31 cellular contexts compared by ENCODE assay signal in genomic region chr1:52660807-52661206, GRCh38. TPM values are rescaled to one million over a fixed set of nuclear protein-coding genes. Genes with fewer than 3 reads are reported as not detected.
DNase-seq lines count a peak whose midpoint lies in the region; ATAC-seq and TF ChIP-seq lines count a peak whose summit lies in the region.
"Had no signal": no experiment of that assay in that cellular context is flagged by ENCODE, and none has a peak within 500 bp of the region (broad histone marks: within the 10 kb centered on the region; RNA-seq: fewer than 3 reads in every experiment).

No MANE protein-coding gene starts in this region.

- H3K27ac Mint-ChIP-seq in CD8-positive, alpha-beta memory T cell: peak overlapping the region in 6 of 8 donors; percentile 2 to 83 (median 8)
- H3K27ac Mint-ChIP-seq in IgD-negative memory B cell (peak overlapping the region; percentile 45 to 77 (median 48)), endodermal cell (no peak overlapping the region)
- H3K27ac Mint-ChIP-seq: activated T-cell treated with anti-CD3 and anti-CD28 coated beads, Interleukin-2, amount 50 U/mL, for 72 hours; CD14-positive monocyte; dendritic cell treated with granulocyte-macrophage colony-stimulating factor and Interleukin-4, amounts not matched to agents 40 ng/mL and 50 ng/mL, for 4 days; HFFc6; natural killer cell treated with Interleukin-12 subunit alpha and Interleukin-12 subunit beta and Interleukin-15 and Interleukin-18, amount 100 ng/mL, for 72 hours; T-helper 2 cell treated with Interferon-gamma antibody and Interleukin-4, amounts not matched to agents 5 μg/mL and 100 μg/mL, for 36 hours had no signal

- H2BK120ac ChIP-seq in trophoblast cell (ENCODE audit: insufficient read depth, low read length, poor library complexity): peak overlapping the region; percentile 67

- H3K4me1 ChIP-seq in CD8-positive, alpha-beta memory T cell (ENCODE audit: insufficient read depth, low read length): no peaks in the 10 kb centered on the region
- peaks cover 7% of the 10 kb centered on the region for H3K4me1 ChIP-seq in endodermal cell (ENCODE audit: control insufficient read depth, insufficient read depth, low read length)
- peaks cover 24 to 35% of the 10 kb centered on the region in 2 experiments for H3K4me1 ChIP-seq in trophoblast cell (ENCODE audit: control insufficient read depth in 1 of 2, insufficient read depth in 2 of 2, low read length in 2 of 2)
- peaks cover 31% of the 10 kb centered on the region for H3K4me1 ChIP-seq in PC-3 (ENCODE audit: insufficient read depth, low read length)
- H3K4me1 ChIP-seq: ascending aorta, gastroesophageal sphincter, uterus had no signal

- H3K79me2 ChIP-seq in trophoblast cell (ENCODE audit: control insufficient read depth, insufficient read depth, low read length, poor library complexity) (peaks cover 2% of the 10 kb centered on the region), PC-3 (ENCODE audit: low read length) (no peaks in the 10 kb centered on the region)

- peaks cover 27% of the 10 kb centered on the region for H3K79me1 ChIP-seq in trophoblast cell (ENCODE audit: low read length)

- H3K36me3 Mint-ChIP-seq in CD8-positive, alpha-beta memory T cell: peaks cover 0 to 45% (median 4%) of the 10 kb centered on the region in 3 donors
- H3K36me3 Mint-ChIP-seq in IgD-negative memory B cell (peaks cover 8% of the 10 kb centered on the region), endodermal cell (ENCODE audit: low read depth) (no peaks in the 10 kb centered on the region)
- H3K36me3 Mint-ChIP-seq: natural killer cell treated with Interleukin-12 subunit alpha and Interleukin-12 subunit beta and Interleukin-15 and Interleukin-18, amount 100 ng/mL, for 72 hours had no signal

- no peaks in the 10 kb centered on the region for H3K27me3 ChIP-seq in CD8-positive, alpha-beta memory T cell (ENCODE audit: insufficient read depth, low read length, poor library complexity, severe bottlenecking)
- H3K27me3 ChIP-seq in endodermal cell (ENCODE audit: control insufficient read depth, insufficient read depth, low read length, poor library complexity, severe bottlenecking): no peaks in the 10 kb centered on the region
- H3K27me3 ChIP-seq in trophoblast cell (ENCODE audit: insufficient read depth, low read length): no peaks in the 10 kb centered on the region
- H3K27me3 ChIP-seq in brain microvascular endothelial cell (replicated peaks): no peaks in the 10 kb centered on the region
- H3K27me3 ChIP-seq in PC-3 (ENCODE audit: low read length): no peaks in the 10 kb centered on the region
- H3K27me3 ChIP-seq: ascending aorta, gastroesophageal sphincter, uterus had no signal

- CTCF ChIA-PET in CD8-positive, alpha-beta memory T cell (lab: Charles Lee): no interaction called here
- CTCF ChIA-PET in PC-3 (lab: Charles Lee): no interaction called here

- no peak overlapping the region for H4K8ac ChIP-seq in trophoblast cell (ENCODE audit: low read depth, low read length)

- no peaks in the 10 kb centered on the region for H3F3A ChIP-seq in PC-3 (ENCODE audit: low read length, unreplicated experiment)

- H3K9me3 ChIP-seq in CD8-positive, alpha-beta memory T cell (ENCODE audit: low read length): no peaks in the 10 kb centered on the region
- H3K9me3 ChIP-seq in endodermal cell (ENCODE audit: control insufficient read depth, low read length) (no peaks in the 10 kb centered on the region), trophoblast cell (ENCODE audit: insufficient read depth, low read depth, low read length) (no peaks in the 10 kb centered on the region), PC-3 (ENCODE audit: low read length) (no peaks in the 10 kb centered on the region)
- H3K9me3 ChIP-seq: ascending aorta, gastroesophageal sphincter, uterus had no signal

- peak overlapping the region; percentile 91 for H2BK12ac ChIP-seq in trophoblast cell (ENCODE audit: low read length)

- H3K27ac ChIP-seq in CD8-positive, alpha-beta memory T cell (ENCODE audit: low read depth, low read length): no peak overlapping the region
- peak overlapping the region; percentile 90 for H3K27ac ChIP-seq in endodermal cell (ENCODE audit: low read depth, low read length)
- H3K27ac ChIP-seq in trophoblast cell (ENCODE audit: low read depth, low read length): peak overlapping the region; percentile 14
- no peak overlapping the region for H3K27ac ChIP-seq in brain microvascular endothelial cell
- H3K27ac ChIP-seq in PC-3 (ENCODE audit: low read length): no peak overlapping the region
- H3K27ac ChIP-seq: ascending aorta, gastroesophageal sphincter, uterus, VCaP had no signal

- no peaks in the 10 kb centered on the region for H4K20me1 ChIP-seq in PC-3 (ENCODE audit: low read length)

- POLR2A ChIA-PET in CD8-positive, alpha-beta memory T cell (lab: Charles Lee): no interaction called here
- POLR2A ChIA-PET in PC-3 (lab: Charles Lee; ENCODE audit: unreplicated experiment): no interaction called here

- H2AK5ac ChIP-seq in trophoblast cell (ENCODE audit: low read length): peak overlapping the region; percentile 51

- TF ChIP-seq CTCF in endodermal cell (conservative IDR thresholded peaks at IDR 0.05) (no peak), brain microvascular endothelial cell (IDR thresholded peaks at IDR 0.05; ENCODE audit: low read depth, low read length, missing control alignments) (no peak), PC-3 (conservative IDR thresholded peaks at IDR 0.05; ENCODE audit: low read depth, low read length) (no peak)

- H3K4me3 Mint-ChIP-seq in CD8-positive, alpha-beta memory T cell: no peak overlapping the region
- H3K4me3 Mint-ChIP-seq in IgD-negative memory B cell (no peak overlapping the region), endodermal cell (no peak overlapping the region)
- H3K4me3 Mint-ChIP-seq: activated CD4-positive, alpha-beta T cell treated with anti-CD3 and anti-CD28 coated beads, Interleukin-2, amount 10 ng/mL, durations not matched to agents 24 days and 14 days; activated T-cell treated with anti-CD3 and anti-CD28 coated beads, Interleukin-2, amount 50 U/mL, for 72 hours; CD14-positive monocyte; dendritic cell treated with granulocyte-macrophage colony-stimulating factor and Interleukin-4, amounts not matched to agents 40 ng/mL and 50 ng/mL, for 4 days; HFFc6; natural killer cell treated with Interleukin-12 subunit alpha and Interleukin-12 subunit beta and Interleukin-15 and Interleukin-18, amount 100 ng/mL, for 72 hours; T-helper 2 cell treated with Interferon-gamma antibody and Interleukin-4, amounts not matched to agents 5 μg/mL and 100 μg/mL, for 36 hours had no signal

- no TSS peak for BruUV-seq in PC-3 (replicated peaks; lab: Mats Ljungman, UMichigan)

- H3K4me1 Mint-ChIP-seq in CD8-positive, alpha-beta memory T cell: peaks cover 5 to 26% (median 17%) of the 10 kb centered on the region in 3 donors
- H3K4me1 Mint-ChIP-seq in IgD-negative memory B cell: peaks cover 7 to 15% (median 13%) of the 10 kb centered on the region in 3 donors
- H3K4me1 Mint-ChIP-seq in endodermal cell: peaks cover 32% of the 10 kb centered on the region

- H2AFZ ChIP-seq in trophoblast cell (ENCODE audit: insufficient read depth, low read length, poor library complexity) (no peak overlapping the region), PC-3 (ENCODE audit: low read length) (no peak overlapping the region)

- H3K27me3 Mint-ChIP-seq in CD8-positive, alpha-beta memory T cell: no peaks in the 10 kb centered on the region
- H3K27me3 Mint-ChIP-seq in IgD-negative memory B cell (no peaks in the 10 kb centered on the region), endodermal cell (ENCODE audit: insufficient read depth) (no peaks in the 10 kb centered on the region)
- H3K27me3 Mint-ChIP-seq: activated CD4-positive, alpha-beta T cell treated with anti-CD3 and anti-CD28 coated beads, Interleukin-2, amount 10 ng/mL, durations not matched to agents 24 days and 14 days; dendritic cell treated with granulocyte-macrophage colony-stimulating factor and Interleukin-4, amounts not matched to agents 40 ng/mL and 50 ng/mL, for 4 days; natural killer cell treated with Interleukin-12 subunit alpha and Interleukin-12 subunit beta and Interleukin-15 and Interleukin-18, amount 100 ng/mL, for 72 hours had no signal

- DNase-seq in CD8-positive, alpha-beta memory T cell: no peak
- no peak for DNase-seq in endodermal cell
- no peak for DNase-seq in trophoblast cell
- DNase-seq in occipital lobe (lab: John Stamatoyannopoulos, UW): no peak
- DNase-seq in brain microvascular endothelial cell: no peak
- DNase-seq in PC-3: no peak
- DNase-seq: activated CD4-positive, alpha-beta T cell treated with anti-CD3 and anti-CD28 coated beads, Interleukin-2, amount 10 ng/mL, durations not matched to agents 24 days and 14 days; activated naive CD4-positive, alpha-beta T cell treated with Interleukin-2 at 50 U/mL for 16 hours; activated T-cell treated with anti-CD3 and anti-CD28 coated beads, Interleukin-2, amount 50 U/mL, for 72 hours; central memory CD4-positive, alpha-beta T cell; HFFc6; Karpas-422; midbrain; NCI-H1436 treated with DMSO at 0.1 percent for 48 hours; NCI-H446 treated with DMSO at 0.1 percent for 48 hours; posterior cingulate gyrus; right cardiac atrium; Right ventricle myocardium superior; stimulated activated CD4-positive, alpha-beta T cell treated with anti-CD3 and anti-CD28 coated beads, Interleukin-2, amount 100 ng/mL, for 48 hours; uterus had no signal

- intact Hi-C loops in PC-3 (cut with micrococcal nuclease): no loop called here

- no peak overlapping the region for H3K23ac ChIP-seq in trophoblast cell (ENCODE audit: low read length)

- peak overlapping the region; percentile 92 for H4K91ac ChIP-seq in trophoblast cell (ENCODE audit: low read depth, low read length)

- H3K4ac ChIP-seq in trophoblast cell (ENCODE audit: low read depth, low read length): no peak overlapping the region

- ATAC-seq in PC-3: no peak
- ATAC-seq: activated T-cell treated with anti-CD3 and anti-CD28 coated beads, Interleukin-2, amount 50 U/mL, for 72 hours; gastroesophageal sphincter; left lobe of liver; natural killer cell treated with Interleukin-12 subunit alpha and Interleukin-12 subunit beta and Interleukin-15 and Interleukin-18, amount 100 ng/mL, for 72 hours; right cardiac atrium had no signal

- in situ Hi-C loops in brain microvascular endothelial cell (cut with HindIII; ENCODE audit: low pct_ligation_motif_present, low sequenced_read_pairs): no loop called here

- H3K4me2 ChIP-seq in trophoblast cell (ENCODE audit: low read length) (no peak overlapping the region), PC-3 (ENCODE audit: low read length) (no peak overlapping the region)

- 91 to 100% methylated on average over 2 to 3 of the region's 3 CpGs for WGBS in endodermal cell (ENCODE audit: insufficient coverage in 1 of 2, insufficient read length in 1 of 2), 2 experiments
- no CpG with 5 or more reads among the region's 3 CpGs for WGBS in trophoblast cell (ENCODE audit: extremely low coverage, insufficient coverage, insufficient read length)

- H3K9me3 Mint-ChIP-seq in CD8-positive, alpha-beta memory T cell: no peaks in the 10 kb centered on the region
- H3K9me3 Mint-ChIP-seq in IgD-negative memory B cell (no peaks in the 10 kb centered on the region), endodermal cell (no peaks in the 10 kb centered on the region)
- H3K9me3 Mint-ChIP-seq: activated CD4-positive, alpha-beta T cell treated with anti-CD3 and anti-CD28 coated beads, Interleukin-2, amount 10 ng/mL, durations not matched to agents 24 days and 14 days; activated T-cell treated with anti-CD3 and anti-CD28 coated beads, Interleukin-2, amount 50 U/mL, for 72 hours; CD14-positive monocyte; dendritic cell treated with granulocyte-macrophage colony-stimulating factor and Interleukin-4, amounts not matched to agents 40 ng/mL and 50 ng/mL, for 4 days; HFFc6; natural killer cell treated with Interleukin-12 subunit alpha and Interleukin-12 subunit beta and Interleukin-15 and Interleukin-18, amount 100 ng/mL, for 72 hours; T-helper 2 cell treated with Interferon-gamma antibody and Interleukin-4, amounts not matched to agents 5 μg/mL and 100 μg/mL, for 36 hours had no signal

- H2BK5ac ChIP-seq in trophoblast cell (ENCODE audit: low read depth, low read length, poor library complexity): no peak overlapping the region

- H3K4me3 ChIP-seq in CD8-positive, alpha-beta memory T cell (ENCODE audit: low read length): no peak overlapping the region
- H3K4me3 ChIP-seq in endodermal cell (ENCODE audit: low read length) (no peak overlapping the region), trophoblast cell (ENCODE audit: low read depth, low read length) (no peak overlapping the region), brain microvascular endothelial cell (ENCODE audit: low read depth, low read length) (no peak overlapping the region), PC-3 (ENCODE audit: low read length) (no peak overlapping the region)
- H3K4me3 ChIP-seq: ascending aorta, gastroesophageal sphincter, uterus had no signal

- H3K18ac ChIP-seq in trophoblast cell (ENCODE audit: low read length): no peak overlapping the region

- H3K9ac ChIP-seq in endodermal cell (ENCODE audit: extremely low read depth, low read length, poor library complexity, severe bottlenecking): no peak overlapping the region
- no peak overlapping the region for H3K9ac ChIP-seq in trophoblast cell (ENCODE audit: low read length)
- no peak overlapping the region for H3K9ac ChIP-seq in PC-3 (ENCODE audit: low read length)

- no peak overlapping the region for H3K14ac ChIP-seq in trophoblast cell (ENCODE audit: low read length)

- no peaks in the 10 kb centered on the region for H3K9me2 ChIP-seq in PC-3 (replicated peaks; ENCODE audit: low read length)

- peaks cover 10% of the 10 kb centered on the region for H3K36me3 ChIP-seq in CD8-positive, alpha-beta memory T cell (ENCODE audit: insufficient read depth, low read length)
- H3K36me3 ChIP-seq in endodermal cell (ENCODE audit: control insufficient read depth, insufficient read depth, low read length): no peaks in the 10 kb centered on the region
- H3K36me3 ChIP-seq in trophoblast cell (ENCODE audit: control insufficient read depth in 1 of 2, insufficient read depth in 2 of 2, low read length in 2 of 2): no peaks in the 10 kb centered on the region
- H3K36me3 ChIP-seq in brain microvascular endothelial cell (replicated peaks): no peaks in the 10 kb centered on the region
- no peaks in the 10 kb centered on the region for H3K36me3 ChIP-seq in PC-3 (ENCODE audit: low read depth, low read length)
- H3K36me3 ChIP-seq: ascending aorta, gastroesophageal sphincter, uterus had no signal

- no peak overlapping the region for H4K12ac ChIP-seq in trophoblast cell (ENCODE audit: low read depth, low read length)

RNA-seq across cellular contexts. Expression of gene SHISAL2A, which starts 27.8 kb away (rescaled TPM):
- 10 to 100 TPM; 15.7 to 16.7 TPM for total RNA-seq in CD8-positive, alpha-beta memory T cell
- 11.3 TPM for polyA plus RNA-seq in CD8-positive, alpha-beta memory T cell
- 17.6 TPM for polyA plus RNA-seq in IgD-negative memory B cell
- total RNA-seq in endodermal cell (1 to 10 TPM; 1.5 to 5.3 TPM), occipital lobe (not detected), PC-3 (2014; rRNA removed) (not detected in 2 replicates)
- polyA plus RNA-seq in endodermal cell (2013, experiment 1 of 2): 1.1 TPM
- polyA plus RNA-seq in endodermal cell (2013, experiment 2 of 2): 1.4 TPM
- polyA plus RNA-seq in trophoblast cell (2013): 0.99 and 1.1 TPM in 2 replicates
- total RNA-seq: ascending aorta, fibroblast of lung, gastroesophageal sphincter, HFFc6, right cardiac atrium, Right ventricle myocardium superior, temporal lobe had no signal
- polyA plus RNA-seq: fibroblast of lung, right cardiac atrium had no signal

RNA-seq across cellular contexts. Expression of gene COA7, which starts 37.3 kb away (rescaled TPM):
- total RNA-seq in CD8-positive, alpha-beta memory T cell: 10 to 100 TPM; 39.8 to 41.2 TPM
- 3.2 TPM for polyA plus RNA-seq in CD8-positive, alpha-beta memory T cell
- polyA plus RNA-seq in IgD-negative memory B cell: 7.2 TPM
- total RNA-seq in endodermal cell (10 to 100 TPM; 23.5 to 29.9 TPM), occipital lobe (25.6 TPM), PC-3 (2014; rRNA removed) (13.0 and 17.6 TPM in 2 replicates)
- polyA plus RNA-seq in endodermal cell (2013, experiment 1 of 2): 14.3 TPM
- 12.6 TPM for polyA plus RNA-seq in endodermal cell (2013, experiment 2 of 2)
- polyA plus RNA-seq in trophoblast cell (2013): 7.9 TPM in 2 replicates

RNA-seq across cellular contexts. Expression of gene GPX7, which starts 58.6 kb away (rescaled TPM):
- 10 to 100 TPM; 29.9 to 30.0 TPM for total RNA-seq in CD8-positive, alpha-beta memory T cell
- 31.9 TPM for polyA plus RNA-seq in CD8-positive, alpha-beta memory T cell
- polyA plus RNA-seq in IgD-negative memory B cell: 28.3 TPM
- total RNA-seq in endodermal cell (10 to 100 TPM; 17.8 to 23.7 TPM), occipital lobe (20.9 TPM), PC-3 (2014; rRNA removed) (not detected in 2 replicates)
- polyA plus RNA-seq in endodermal cell (2013, experiment 1 of 2): 49.4 TPM
- polyA plus RNA-seq in endodermal cell (2013, experiment 2 of 2): 45.7 TPM
- 28.5 and 29.6 TPM in 2 replicates for polyA plus RNA-seq in trophoblast cell (2013)

Comparison
In these comparisons a context has a peak if more than half of its experiments do, and no peak if none do; other contexts are left out.
1. H3K27ac ChIP-seq: peak in endodermal cell (single experiment) and trophoblast cell (single experiment); none in CD8-positive, alpha-beta memory T cell (single experiment), brain microvascular endothelial cell (single experiment) and PC-3 (single experiment).
2. RNA of gene GPX7, which starts 58.6 kb away (total RNA-seq): 29.9 to 30.0 TPM in CD8-positive, alpha-beta memory T cell, 17.8 to 23.7 TPM in endodermal cell and 20.9 TPM in occipital lobe (single experiment); not detected in PC-3; every median in the first group is over 10 times any median in the second.